18 cellular contexts compared by ENCODE assay signal in the genomic region with DNA sequence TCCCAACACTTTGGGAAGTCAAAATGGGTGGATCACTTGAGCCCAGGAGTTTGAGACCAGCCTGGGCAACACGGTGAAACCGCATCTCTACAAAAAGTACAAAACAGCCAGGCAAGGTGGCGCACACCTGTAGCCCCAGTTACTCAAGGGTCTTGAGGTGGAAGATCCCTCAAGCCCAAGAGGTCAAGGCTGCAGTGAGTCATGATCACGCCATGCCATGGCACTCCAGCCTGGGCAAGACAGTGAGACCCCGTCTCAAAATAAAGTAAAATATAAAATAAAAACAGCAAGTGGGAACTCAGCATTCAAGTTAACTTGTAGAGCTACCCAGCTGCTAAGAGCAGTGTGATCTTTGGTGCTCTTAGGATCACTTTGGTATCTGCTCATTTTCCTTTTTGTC.
"Had no signal": no experiment of that assay in that cellular context is flagged by ENCODE, and none has a peak within 500 bp of the region (broad histone marks: within the 10 kb centered on the region; RNA-seq: fewer than 3 reads in every experiment).

No MANE protein-coding gene starts in this region.

- H3K27me3 Mint-ChIP-seq: activated B cell treated with CpG ODN at 0.5 μM for 24 hours; activated CD4-positive, alpha-beta T cell treated with anti-CD3 and anti-CD28 coated beads, Interleukin-2, amount 10 ng/mL, durations not matched to agents 7 days and 5 days; activated naive CD8-positive, alpha-beta T cell treated with anti-CD3 and anti-CD28 coated beads, Interleukin-2, amount 10 ng/mL, durations not matched to agents 7 days and 5 days; naive thymus-derived CD8-positive, alpha-beta T cell; type B pancreatic cell had no signal

- H3K27ac Mint-ChIP-seq: activated B cell treated with CpG ODN at 0.5 μM for 24 hours; activated CD4-positive, alpha-beta T cell treated with anti-CD3 and anti-CD28 coated beads, Interleukin-2, amount 10 ng/mL, durations not matched to agents 7 days and 5 days; activated naive CD8-positive, alpha-beta T cell treated with anti-CD3 and anti-CD28 coated beads, Interleukin-2, amount 10 ng/mL, durations not matched to agents 7 days and 5 days; mesothelial cell of epicardium; neural progenitor cell; type B pancreatic cell had no signal

- FAIRE-seq: bronchial epithelial cell had no signal

- H3K9me3 Mint-ChIP-seq: activated B cell treated with CpG ODN at 0.5 μM for 24 hours; activated CD4-positive, alpha-beta T cell treated with anti-CD3 and anti-CD28 coated beads, Interleukin-2, amount 10 ng/mL, durations not matched to agents 7 days and 5 days; activated naive CD8-positive, alpha-beta T cell treated with anti-CD3 and anti-CD28 coated beads, Interleukin-2, amount 10 ng/mL, durations not matched to agents 7 days and 5 days; mesothelial cell of epicardium; naive thymus-derived CD8-positive, alpha-beta T cell; neural progenitor cell; type B pancreatic cell had no signal

- ATAC-seq: gastrocnemius medialis; naive thymus-derived CD8-positive, alpha-beta T cell; right lobe of liver had no signal

- DNase-seq: activated B cell treated with CpG ODN at 0.5 μM for 24 hours; activated CD4-positive, alpha-beta T cell treated with anti-CD3 and anti-CD28 coated beads, Interleukin-2, amount 10 ng/mL, durations not matched to agents 7 days and 5 days; activated gamma-delta T cell treated with Interleukin-2 at 50 U/mL for 16 hours; activated naive CD8-positive, alpha-beta T cell treated with anti-CD3 and anti-CD28 coated beads, Interleukin-2, amount 10 ng/mL, durations not matched to agents 7 days and 5 days; amygdala; gastrocnemius medialis; hippocampal formation; kidney glomerular epithelial cell; left ventricle myocardium inferior; naive thymus-derived CD8-positive, alpha-beta T cell; posterior cingulate gyrus; right lobe of liver; stimulated activated CD4-positive, alpha-beta T cell treated with anti-CD3 and anti-CD28 coated beads, Interleukin-1b, Interleukin-23, amount 100 ng/mL, for 48 hours; T1000 had no signal

- H3K4me1 Mint-ChIP-seq: activated B cell treated with CpG ODN at 0.5 μM for 24 hours; naive thymus-derived CD8-positive, alpha-beta T cell; neural progenitor cell had no signal

- H3K4me3 Mint-ChIP-seq: activated B cell treated with CpG ODN at 0.5 μM for 24 hours; activated CD4-positive, alpha-beta T cell treated with anti-CD3 and anti-CD28 coated beads, Interleukin-2, amount 10 ng/mL, durations not matched to agents 7 days and 5 days; activated naive CD8-positive, alpha-beta T cell treated with anti-CD3 and anti-CD28 coated beads, Interleukin-2, amount 10 ng/mL, durations not matched to agents 7 days and 5 days; mesothelial cell of epicardium; naive thymus-derived CD8-positive, alpha-beta T cell; neural progenitor cell; type B pancreatic cell had no signal
